ENCODE assay signal across 28 cellular contexts in genomic region chr3:39491733-39492350, GRCh38. TPM values are rescaled to one million over a fixed set of nuclear protein-coding genes. Genes with fewer than 3 reads are reported as not detected.
"Had no signal": no experiment of that assay in that cellular context is flagged by ENCODE, and none has a peak within 500 bp of the region (broad histone marks: within the 10 kb centered on the region; RNA-seq: fewer than 3 reads in every experiment).

No MANE protein-coding gene starts in this region.

- H3K36me3 Mint-ChIP-seq: activated naive CD4-positive, alpha-beta T cell treated with anti-CD3 and anti-CD28 coated beads, Interleukin-2, amount 10 ng/mL, durations not matched to agents 7 days and 5 days; activated naive CD8-positive, alpha-beta T cell treated with anti-CD3 and anti-CD28 coated beads for 36 hours had no signal

- DNase-seq: activated B cell treated with CpG ODN at 0.5 μM for 24 hours; activated CD4-positive, alpha-beta memory T cell treated with anti-CD3 and anti-CD28 coated beads, Interleukin-2, amount 10 ng/mL, durations not matched to agents 7 days and 5 days; activated CD4-positive, alpha-beta T cell treated with anti-CD3 and anti-CD28 coated beads for 1 hour; activated CD4-positive, alpha-beta T cell treated with anti-CD3 and anti-CD28 coated beads, Interleukin-2, amount 10 ng/mL, durations not matched to agents 24 days and 14 days; activated gamma-delta T cell treated with Interleukin-2 at 50 U/mL for 16 hours; activated naive CD4-positive, alpha-beta T cell treated with anti-CD3 and anti-CD28 coated beads, Interleukin-2, amount 10 ng/mL, durations not matched to agents 7 days and 5 days; activated naive CD8-positive, alpha-beta T cell treated with anti-CD3 and anti-CD28 coated beads for 36 hours; activated T-cell treated with anti-CD3 and anti-CD28 coated beads, Interleukin-2, amount 50 U/mL, for 4 hours; body of pancreas; Karpas-422; MM.1S; NCI-H1105; NCI-H1436; NCI-H1694 treated with DMSO at 0.1 percent for 48 hours; NCI-H2029 treated with DMSO at 0.1 percent for 48 hours; NCI-H345; NCI-H510A; NCI-H526 treated with DMSO at 0.1 percent for 48 hours; NCI-H82; Peyer's patch; SHP77; T-helper 9 cell had no signal

- H3K27me3 ChIP-seq: ascending aorta, body of pancreas, Peyer's patch had no signal

- H3K4me1 Mint-ChIP-seq: activated B cell treated with CpG ODN at 0.5 μM for 24 hours; activated CD4-positive, alpha-beta T cell treated with anti-CD3 and anti-CD28 coated beads, Interleukin-2, amount 10 ng/mL, durations not matched to agents 24 days and 14 days; central memory CD8-positive, alpha-beta T cell had no signal

- H3K9me3 Mint-ChIP-seq: activated B cell treated with CpG ODN at 0.5 μM for 24 hours; activated CD4-positive, alpha-beta memory T cell treated with anti-CD3 and anti-CD28 coated beads, Interleukin-2, amount 10 ng/mL, durations not matched to agents 7 days and 5 days; activated CD4-positive, alpha-beta T cell treated with anti-CD3 and anti-CD28 coated beads, Interleukin-2, amount 10 ng/mL, durations not matched to agents 24 days and 14 days; activated naive CD4-positive, alpha-beta T cell treated with anti-CD3 and anti-CD28 coated beads, Interleukin-2, amount 10 ng/mL, durations not matched to agents 7 days and 5 days; activated naive CD8-positive, alpha-beta T cell treated with anti-CD3 and anti-CD28 coated beads for 36 hours; activated T-cell treated with anti-CD3 and anti-CD28 coated beads, Interleukin-2, amount 50 U/mL, for 4 hours; activated T-helper 2 cell treated with anti-CD3 and anti-CD28 coated beads, Interferon-gamma antibody, Interleukin-2, Interleukin-4, amounts not matched to agents 10 μg/mL and 5 μg/mL and 100 μg/mL, durations not matched to agents 14 hours and 24 hours and 36 hours; central memory CD8-positive, alpha-beta T cell; T-helper 1 cell treated with Interleukin-12 subunit alpha and Interleukin-12 subunit beta and Interleukin-4 antibody, amounts not matched to agents 30 μg/mL and 1 μg/mL, for 36 hours had no signal

- H3K27ac Mint-ChIP-seq: activated B cell treated with CpG ODN at 0.5 μM for 24 hours; activated CD4-positive, alpha-beta memory T cell treated with anti-CD3 and anti-CD28 coated beads, Interleukin-2, amount 10 ng/mL, durations not matched to agents 7 days and 5 days; activated CD4-positive, alpha-beta T cell treated with anti-CD3 and anti-CD28 coated beads, Interleukin-2, amount 10 ng/mL, durations not matched to agents 24 days and 14 days; activated naive CD4-positive, alpha-beta T cell treated with anti-CD3 and anti-CD28 coated beads, Interleukin-2, amount 10 ng/mL, durations not matched to agents 7 days and 5 days; activated naive CD8-positive, alpha-beta T cell treated with anti-CD3 and anti-CD28 coated beads for 36 hours; activated T-helper 2 cell treated with anti-CD3 and anti-CD28 coated beads, Interferon-gamma antibody, Interleukin-2, Interleukin-4, amounts not matched to agents 10 μg/mL and 5 μg/mL and 100 μg/mL, durations not matched to agents 14 hours and 24 hours and 36 hours; T-helper 1 cell treated with Interleukin-12 subunit alpha and Interleukin-12 subunit beta and Interleukin-4 antibody, amounts not matched to agents 30 μg/mL and 1 μg/mL, for 36 hours had no signal

- ATAC-seq: activated T-cell treated with anti-CD3 and anti-CD28 coated beads, Interleukin-2, amount 50 U/mL, for 4 hours; body of pancreas; K562 had no signal

- H3K27ac ChIP-seq: ascending aorta, body of pancreas, Peyer's patch had no signal

- H3K4me3 Mint-ChIP-seq: activated B cell treated with CpG ODN at 0.5 μM for 24 hours; activated CD4-positive, alpha-beta memory T cell treated with anti-CD3 and anti-CD28 coated beads, Interleukin-2, amount 10 ng/mL, durations not matched to agents 7 days and 5 days; activated CD4-positive, alpha-beta T cell treated with anti-CD3 and anti-CD28 coated beads, Interleukin-2, amount 10 ng/mL, durations not matched to agents 24 days and 14 days; activated naive CD4-positive, alpha-beta T cell treated with anti-CD3 and anti-CD28 coated beads, Interleukin-2, amount 10 ng/mL, durations not matched to agents 7 days and 5 days; activated naive CD8-positive, alpha-beta T cell treated with anti-CD3 and anti-CD28 coated beads for 36 hours; activated T-cell treated with anti-CD3 and anti-CD28 coated beads, Interleukin-2, amount 50 U/mL, for 4 hours; central memory CD8-positive, alpha-beta T cell; T-helper 1 cell treated with Interleukin-12 subunit alpha and Interleukin-12 subunit beta and Interleukin-4 antibody, amounts not matched to agents 30 μg/mL and 1 μg/mL, for 36 hours had no signal

RNA-seq across cellular contexts. Expression of gene MOBP, which starts 24.4 kb away (rescaled TPM):
- total RNA-seq: activated CD4-positive, alpha-beta memory T cell treated with anti-CD3 and anti-CD28 coated beads, Interleukin-2, amount 10 ng/mL, durations not matched to agents 7 days and 5 days; activated CD4-positive, alpha-beta T cell treated with anti-CD3 and anti-CD28 coated beads, Interleukin-2, amount 10 ng/mL, durations not matched to agents 24 days and 14 days; activated naive CD8-positive, alpha-beta T cell treated with anti-CD3 and anti-CD28 coated beads for 36 hours; activated T-cell treated with anti-CD3 and anti-CD28 coated beads, Interleukin-2, amount 50 U/mL, for 4 hours; activated T-helper 2 cell treated with anti-CD3 and anti-CD28 coated beads, Interferon-gamma antibody, Interleukin-2, Interleukin-4, amounts not matched to agents 10 μg/mL and 5 μg/mL and 100 μg/mL, durations not matched to agents 14 hours and 24 hours and 36 hours; ascending aorta; body of pancreas; Peyer's patch; SK-MEL-5 had no signal
